ENCODE assay signal across 32 cellular contexts in the genomic region with DNA sequence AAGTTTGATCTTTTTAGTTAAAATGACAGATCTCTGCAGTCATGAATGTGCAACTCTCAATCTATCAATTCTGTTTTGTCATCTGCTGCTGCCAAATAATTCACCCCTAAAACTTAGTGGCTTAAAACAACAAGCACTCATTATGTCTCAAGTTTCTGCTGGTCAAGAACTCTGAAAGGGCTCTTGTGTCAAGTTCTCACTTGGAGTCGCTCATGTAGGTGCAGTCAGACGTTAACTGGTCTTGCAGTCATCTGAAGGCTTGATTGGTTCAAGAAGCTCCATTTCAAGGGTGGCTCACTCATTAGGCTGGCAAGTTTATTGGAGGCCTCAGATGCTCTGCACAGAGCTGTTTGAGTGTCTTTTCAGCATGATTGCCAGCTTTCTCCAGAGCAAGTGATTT. TPM values are rescaled to one million over a fixed set of nuclear protein-coding genes. Genes with fewer than 3 reads are reported as not detected.
"Had no signal": no experiment of that assay in that cellular context is flagged by ENCODE, and none has a peak within 500 bp of the region (broad histone marks: within the 10 kb centered on the region; RNA-seq: fewer than 3 reads in every experiment).

No MANE protein-coding gene starts in this region.

- H3K27ac ChIP-seq: coronary artery, esophagus muscularis mucosa, foreskin keratinocyte, gastroesophageal sphincter, heart left ventricle, left ventricle myocardium inferior, parathyroid adenoma, right atrium auricular region, spleen, testis, tibial nerve, upper lobe of left lung, uterus had no signal

- DNase-seq: dermis blood vessel endothelial cell; effector memory CD4-positive, alpha-beta T cell; foreskin keratinocyte; heart left ventricle; kidney; left ventricle myocardium inferior; naive B cell; spleen; stimulated activated CD4-positive, alpha-beta T cell treated with anti-CD3 and anti-CD28 coated beads, Interleukin-4, amount 100 ng/mL, for 4 hours; stimulated activated naive CD8-positive, alpha-beta T cell treated with anti-CD3 and anti-CD28 coated beads, Interleukin-15, Interleukin-2, amounts not matched to agents 100 U/mL and 50 U/mL, for 24 hours; substantia nigra; testis; uterus had no signal

- H3K36me3 ChIP-seq: esophagus muscularis mucosa, gastroesophageal sphincter, heart left ventricle, left ventricle myocardium inferior, right atrium auricular region, spleen, tibial nerve, upper lobe of left lung, uterus had no signal

- H3K27me3 ChIP-seq: esophagus muscularis mucosa, foreskin keratinocyte, gastroesophageal sphincter, heart left ventricle, hepatocyte, right atrium auricular region, testis, tibial nerve, upper lobe of left lung, uterus had no signal

- H3K4me1 ChIP-seq: esophagus muscularis mucosa, foreskin keratinocyte, gastroesophageal sphincter, heart left ventricle, left ventricle myocardium inferior, parathyroid adenoma, right atrium auricular region, spleen, testis, tibial nerve, upper lobe of left lung, uterus had no signal

- H3K4me3 ChIP-seq: coronary artery, esophagus muscularis mucosa, gastroesophageal sphincter, heart left ventricle, hepatocyte, left ventricle myocardium inferior, lung, right atrium auricular region, spleen, testis, tibial nerve, upper lobe of left lung, uterus had no signal

- H3K9me3 ChIP-seq: esophagus muscularis mucosa, left ventricle myocardium inferior, right atrium auricular region, spleen, testis, upper lobe of left lung, uterus had no signal

RNA-seq across cellular contexts. Expression of gene LRRC72, which starts 28.5 kb away (rescaled TPM):
- total RNA-seq: dermis blood vessel endothelial cell; endothelial cell of umbilical vein; epithelial cell of proximal tubule; esophagus muscularis mucosa; fibroblast of lung; foreskin keratinocyte; gastroesophageal sphincter; heart left ventricle; hepatocyte; kidney; left ventricle myocardium inferior; lung; mononuclear cell; natural killer cell treated with Interleukin-12 subunit alpha and Interleukin-12 subunit beta and Interleukin-15 and Interleukin-18, amount 100 ng/mL, for 72 hours; neural crest cell; osteoblast; progenitor cell of endocrine pancreas; right atrium auricular region; sciatic nerve; skeletal muscle tissue; spleen; tibial nerve; upper lobe of left lung; uterus had no signal
- polyA plus RNA-seq: endothelial cell of umbilical vein, fibroblast of lung, foreskin keratinocyte, heart left ventricle, hepatocyte, lung, spleen had no signal

RNA-seq across cellular contexts. Expression of gene SOSTDC1, which starts 32.6 kb away (rescaled TPM):
- total RNA-seq: endothelial cell of umbilical vein; epithelial cell of proximal tubule; foreskin keratinocyte; mononuclear cell; natural killer cell treated with Interleukin-12 subunit alpha and Interleukin-12 subunit beta and Interleukin-15 and Interleukin-18, amount 100 ng/mL, for 72 hours; osteoblast; spleen had no signal
- polyA plus RNA-seq: endothelial cell of umbilical vein, spleen had no signal
